Comparison of ENCODE assay signal across 14 cellular contexts in genomic region chr2:150141241-150142001, GRCh38.
A peak's percentile ranks its signal among the peaks of the same experiment; 100 is the strongest.
DNase-seq lines count a peak whose midpoint lies in the region; FAIRE-seq and TF ChIP-seq lines count a peak whose summit lies in the region.
"Had no signal": no experiment of that assay in that cellular context is flagged by ENCODE, and none has a peak within 500 bp of the region (broad histone marks: within the 10 kb centered on the region; RNA-seq: fewer than 3 reads in every experiment).

No MANE protein-coding gene starts in this region.

- peaks cover 51% of the 10 kb centered on the region for H3K4me1 Mint-ChIP-seq in astrocyte (ENCODE audit: low read depth, unreplicated experiment)
- H3K4me1 Mint-ChIP-seq in nephron, result peaks cover 42% of the 10 kb centered on the region
- H3K4me1 Mint-ChIP-seq in neural progenitor cell, result peaks cover 6% of the 10 kb centered on the region
- H3K4me1 Mint-ChIP-seq: memory B cell had no signal

- FAIRE-seq in astrocyte (lab: Jason Lieb, UNC), result peak; percentile 72
- FAIRE-seq: GM12891 had no signal

- H4K20me1 ChIP-seq in astrocyte (ENCODE audit: insufficient read depth, low read length), result no peaks in the 10 kb centered on the region
- no peaks in the 10 kb centered on the region for H4K20me1 ChIP-seq in neural progenitor cell (ENCODE audit: low read depth)

- H3K4me2 ChIP-seq in astrocyte (ENCODE audit: low read length) (peak overlapping the region; percentile 38), neural progenitor cell (no peak overlapping the region)

- H3K4me3 Mint-ChIP-seq in astrocyte (ENCODE audit: unreplicated experiment), result no peak overlapping the region
- H3K4me3 Mint-ChIP-seq in nephron, result no peak overlapping the region
- H3K4me3 Mint-ChIP-seq in neural progenitor cell, result no peak overlapping the region
- H3K4me3 Mint-ChIP-seq: activated naive CD8-positive, alpha-beta T cell; memory B cell had no signal

- no peak for TF ChIP-seq POLR2A in NB4 (IDR thresholded peaks at IDR 0.05; ENCODE audit: extremely low read depth, insufficient read length)

- TF ChIP-seq CTCF in NB4 (IDR thresholded peaks at IDR 0.05; ENCODE audit: low read depth, low read length), result no peak
- TF ChIP-seq CTCF in astrocyte (IDR thresholded peaks at IDR 0.05; ENCODE audit: insufficient read depth, low read depth, low read length), result no peak
- no peak for TF ChIP-seq CTCF in nephron (IDR thresholded peaks at IDR 0.05; ENCODE audit: unreplicated experiment in 3 of 3)
- no peak for TF ChIP-seq CTCF in neural progenitor cell (IDR thresholded peaks at IDR 0.05)

- no peaks in the 10 kb centered on the region for H3F3A ChIP-seq in neural progenitor cell (ENCODE audit: low read depth)

- no peaks in the 10 kb centered on the region for H3K27me3 ChIP-seq in astrocyte (ENCODE audit: insufficient read depth, low read length)
- no peaks in the 10 kb centered on the region for H3K27me3 ChIP-seq in neural progenitor cell
- H3K27me3 ChIP-seq: ovary had no signal

- H3K9ac ChIP-seq in astrocyte (ENCODE audit: low read length) (peak overlapping the region; percentile 69), neural progenitor cell (no peak overlapping the region)

- peaks cover 1% of the 10 kb centered on the region for H3K36me3 Mint-ChIP-seq in astrocyte (ENCODE audit: low read depth, unreplicated experiment)
- H3K36me3 Mint-ChIP-seq in nephron (ENCODE audit: low read depth), result peaks cover 4% of the 10 kb centered on the region
- no peaks in the 10 kb centered on the region for H3K36me3 Mint-ChIP-seq in neural progenitor cell
- H3K36me3 Mint-ChIP-seq: activated naive CD8-positive, alpha-beta T cell; memory B cell had no signal

- H2AFZ ChIP-seq in astrocyte (ENCODE audit: low read depth, low read length) (no peak overlapping the region), neural progenitor cell (replicated peaks) (no peak overlapping the region)

- H3K9me3 ChIP-seq in astrocyte (ENCODE audit: insufficient read depth, low read depth, low read length), result peaks cover 3% of the 10 kb centered on the region
- no peaks in the 10 kb centered on the region for H3K9me3 ChIP-seq in neural progenitor cell (ENCODE audit: low read depth)
- H3K9me3 ChIP-seq: ovary had no signal

- peak overlapping the region; percentile 82 for H3K27ac Mint-ChIP-seq in astrocyte (ENCODE audit: unreplicated experiment)
- H3K27ac Mint-ChIP-seq in nephron, result peak overlapping the region in 2 of 3 experiments; percentile 11 to 12
- H3K27ac Mint-ChIP-seq in neural progenitor cell, result no peak overlapping the region
- H3K27ac Mint-ChIP-seq: activated naive CD8-positive, alpha-beta T cell; memory B cell had no signal

- H3K79me2 ChIP-seq in astrocyte (ENCODE audit: insufficient read depth, low read length) (no peaks in the 10 kb centered on the region), neural progenitor cell (ENCODE audit: low read depth) (no peaks in the 10 kb centered on the region)

- DNase-seq in NCI-H1105 treated with DMSO at 0.1 percent for 48 hours (lab: John Stamatoyannopoulos, UW), result peak; percentile 7
- no peak for DNase-seq in NCI-H1105 (lab: John Stamatoyannopoulos, UW)
- peak; percentile 18 for DNase-seq in NB4 (ENCODE audit: low read depth)
- DNase-seq in astrocyte (ENCODE audit: low read depth), result no peak
- DNase-seq in stimulated activated CD4-positive, alpha-beta T cell treated with anti-CD3 and anti-CD28 coated beads, Interleukin-2, amount 100 ng/mL, for 48 hours, result no peak
- DNase-seq in neural progenitor cell (ENCODE audit: low spot score), result no peak
- no peak for DNase-seq in COR-L47 (lab: John Stamatoyannopoulos, UW)
- DNase-seq: cerebellar nuclear complex, NCI-H1092, ovary had no signal

- H3K4me1 ChIP-seq in astrocyte (ENCODE audit: insufficient read depth, low read length) (peaks cover 42% of the 10 kb centered on the region), neural progenitor cell (no peaks in the 10 kb centered on the region)

- H3K27ac ChIP-seq in astrocyte (ENCODE audit: low read depth, low read length), result peak overlapping the region; percentile 98
- H3K27ac ChIP-seq in neural progenitor cell, result no peak overlapping the region
- H3K27ac ChIP-seq: ovary had no signal

- H3K36me3 ChIP-seq in astrocyte (ENCODE audit: insufficient read depth, low read length), result no peaks in the 10 kb centered on the region
- H3K36me3 ChIP-seq in neural progenitor cell, result no peaks in the 10 kb centered on the region
- H3K36me3 ChIP-seq: ovary had no signal

- H3K27me3 Mint-ChIP-seq in astrocyte (ENCODE audit: low read depth, unreplicated experiment) (no peaks in the 10 kb centered on the region), nephron (ENCODE audit: low read depth) (peaks cover 4% of the 10 kb centered on the region), neural progenitor cell (ENCODE audit: insufficient read depth, low read depth) (no peaks in the 10 kb centered on the region)
- H3K27me3 Mint-ChIP-seq: activated naive CD8-positive, alpha-beta T cell; memory B cell had no signal

- no peak overlapping the region for H3K4me3 ChIP-seq in NB4 (ENCODE audit: low read depth, low read length)
- H3K4me3 ChIP-seq in astrocyte (ENCODE audit: insufficient read depth, low read depth, low read length), result no peak overlapping the region
- no peak overlapping the region for H3K4me3 ChIP-seq in neural progenitor cell
- H3K4me3 ChIP-seq: ovary had no signal

- H3K9me3 Mint-ChIP-seq in astrocyte (ENCODE audit: unreplicated experiment), result peaks cover 11% of the 10 kb centered on the region
- peaks cover 9% of the 10 kb centered on the region for H3K9me3 Mint-ChIP-seq in nephron
- H3K9me3 Mint-ChIP-seq in neural progenitor cell, result peaks cover 13% of the 10 kb centered on the region

Comparison
In these comparisons a context has a peak if more than half of its experiments do, and no peak if none do; other contexts are left out.
1. DNase-seq: peak in NCI-H1105 treated with DMSO at 0.1 percent for 48 hours (single experiment) and NB4 (single experiment); none in NCI-H1105 (single experiment), astrocyte (single experiment), stimulated activated CD4-positive, alpha-beta T cell treated with anti-CD3 and anti-CD28 coated beads, Interleukin-2, amount 100 ng/mL, for 48 hours (0 of 2), neural progenitor cell (single experiment) and COR-L47 (single experiment).